10 cellular contexts compared by ENCODE assay signal in the genomic region with DNA sequence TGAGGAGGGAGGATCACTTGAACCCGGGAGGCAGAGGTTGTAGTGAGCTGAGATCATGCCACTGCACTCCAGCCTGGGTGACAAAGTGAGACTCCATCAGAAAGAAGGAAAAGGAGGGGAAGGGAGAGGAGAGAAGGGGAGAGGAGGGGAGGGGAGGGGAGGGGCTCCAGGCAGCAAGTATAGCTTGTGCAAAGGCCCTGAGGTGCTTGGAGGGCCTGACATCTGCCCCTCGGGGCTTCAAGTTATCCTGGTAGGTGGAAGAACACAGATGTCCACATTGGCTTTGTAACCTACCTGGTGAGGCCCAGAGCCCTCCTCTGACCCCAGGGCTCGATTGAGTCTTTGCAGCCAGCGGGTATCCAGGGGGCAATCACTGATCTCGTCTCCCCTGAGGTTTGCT. TPM values are rescaled to one million over a fixed set of nuclear protein-coding genes. Genes with fewer than 3 reads are reported as not detected.
"Had no signal": no experiment of that assay in that cellular context is flagged by ENCODE, and none has a peak within 500 bp of the region (broad histone marks: within the 10 kb centered on the region; RNA-seq: fewer than 3 reads in every experiment).

No MANE protein-coding gene starts in this region.

- H3K27ac ChIP-seq: HL-60, KMS-11 had no signal

- FAIRE-seq: HepG2, HTR-8/SVneo had no signal

- H3K36me3 Mint-ChIP-seq: IgD-negative memory B cell had no signal

- DNase-seq: IMR-90, KBM-7, KG1 had no signal

- H3K27ac Mint-ChIP-seq: IgD-negative memory B cell had no signal

- H3K4me3 Mint-ChIP-seq: IgD-negative memory B cell had no signal

- H3K4me2 ChIP-seq: KMS-11 had no signal

- H3K4me1 Mint-ChIP-seq: IgD-negative memory B cell had no signal

- ATAC-seq: HepG2 had no signal

- H3K9ac ChIP-seq: KMS-11 had no signal

RNA-seq across cellular contexts. Expression of a gene that starts 11.5 kb away (rescaled TPM):
- total RNA-seq: HepG2, HT-29, HT1080, IMR-90 had no signal
- polyA plus RNA-seq: HepG2, IgD-negative memory B cell, IMR-90 had no signal
